ENCODE assay signal across 9 cellular contexts in the genomic region with DNA sequence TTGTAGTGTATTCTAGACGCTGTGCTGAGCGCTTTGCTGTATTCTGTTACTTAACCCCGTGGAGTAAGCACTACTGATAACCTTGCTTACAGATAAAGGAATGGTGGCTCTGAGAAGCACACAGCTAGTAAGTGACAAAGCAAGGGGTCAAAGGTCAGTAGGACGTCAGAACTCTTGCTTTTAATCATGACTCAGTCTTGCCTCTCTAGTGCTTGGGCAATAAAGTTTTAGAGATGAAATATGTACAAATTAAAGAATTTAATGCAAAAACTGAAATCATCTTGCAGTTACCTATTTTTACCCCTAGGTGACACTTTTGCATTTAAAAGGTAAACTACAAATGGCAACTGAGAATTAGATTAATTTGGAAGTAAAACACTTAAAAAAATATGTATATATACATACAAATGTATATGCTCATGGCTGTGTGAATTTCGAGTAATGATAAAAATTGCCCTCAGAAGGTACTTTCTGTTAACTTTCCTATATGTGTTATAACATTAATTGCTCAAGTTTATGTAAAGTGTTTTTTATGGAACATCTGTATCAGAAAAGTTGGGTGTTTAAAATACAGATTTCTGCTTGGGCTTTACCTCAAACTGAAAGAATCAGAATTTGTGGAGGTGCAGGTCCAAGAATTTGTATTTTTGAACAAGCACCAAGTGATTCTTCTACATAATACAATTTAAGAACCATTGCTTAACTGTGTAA.
DNase-seq lines count a peak whose midpoint lies in the region; ATAC-seq and TF ChIP-seq lines count a peak whose summit lies in the region.
"Had no signal": no experiment of that assay in that cellular context is flagged by ENCODE, and none has a peak within 500 bp of the region (broad histone marks: within the 10 kb centered on the region; RNA-seq: fewer than 3 reads in every experiment).

No MANE protein-coding gene starts in this region.

- H3K27ac Mint-ChIP-seq in activated CD8-positive, alpha-beta T cell treated with anti-CD3 and anti-CD28 coated beads for 36 hours, result no peak overlapping the region
- H3K27ac Mint-ChIP-seq in activated CD8-positive, alpha-beta T cell treated with anti-CD3 and anti-CD28 coated beads, Interleukin-2, amount 10 ng/mL, durations not matched to agents 7 days and 5 days, result no peak overlapping the region
- H3K27ac Mint-ChIP-seq: WTC11 had no signal

- DNase-seq in activated CD8-positive, alpha-beta T cell treated with anti-CD3 and anti-CD28 coated beads for 36 hours, result no peak
- DNase-seq in activated CD8-positive, alpha-beta T cell treated with anti-CD3 and anti-CD28 coated beads, Interleukin-2, amount 10 ng/mL, durations not matched to agents 7 days and 5 days, result no peak
- peak; percentile 17 for DNase-seq in RPMI7951 (ENCODE audit: low read depth)
- DNase-seq in fibroblast of villous mesenchyme (ENCODE audit: low read depth), result peak; percentile 62
- DNase-seq in upper lobe of left lung, result no peak
- DNase-seq in GM19240 (ENCODE audit: insufficient read length, low spot score), result no peak

- peaks cover 12% of the 10 kb centered on the region for H3K27me3 Mint-ChIP-seq in activated CD8-positive, alpha-beta T cell treated with anti-CD3 and anti-CD28 coated beads for 36 hours
- peaks cover 26% of the 10 kb centered on the region for H3K27me3 Mint-ChIP-seq in activated CD8-positive, alpha-beta T cell treated with anti-CD3 and anti-CD28 coated beads, Interleukin-2, amount 10 ng/mL, durations not matched to agents 7 days and 5 days (ENCODE audit: low read depth)

- H3K27me3 ChIP-seq in upper lobe of left lung, result no peaks in the 10 kb centered on the region

- POLR2A ChIA-PET in activated CD8-positive, alpha-beta T cell treated with anti-CD3 and anti-CD28 coated beads for 36 hours (lab: Charles Lee), result interaction anchor here (0.7 kb wide), 1 partner anchor 599 kb away, joined by 3 read pairs; no protein-coding TSS in a partner anchor
- POLR2A ChIA-PET in activated CD8-positive, alpha-beta T cell treated with anti-CD3 and anti-CD28 coated beads, Interleukin-2, amount 10 ng/mL, durations not matched to agents 7 days and 5 days (lab: Charles Lee), result no interaction called here

- intact Hi-C loops in activated CD8-positive, alpha-beta T cell treated with anti-CD3 and anti-CD28 coated beads for 36 hours (cut with micrococcal nuclease), result no loop called here

- H3K36me3 Mint-ChIP-seq in activated CD8-positive, alpha-beta T cell treated with anti-CD3 and anti-CD28 coated beads for 36 hours (ENCODE audit: low read depth), result no peaks in the 10 kb centered on the region
- H3K36me3 Mint-ChIP-seq in activated CD8-positive, alpha-beta T cell treated with anti-CD3 and anti-CD28 coated beads, Interleukin-2, amount 10 ng/mL, durations not matched to agents 7 days and 5 days (ENCODE audit: low read depth), result no peaks in the 10 kb centered on the region
- H3K36me3 Mint-ChIP-seq: WTC11 had no signal

- no peak overlapping the region for H3K27ac ChIP-seq in upper lobe of left lung

- H3K9me3 ChIP-seq in upper lobe of left lung, result no peaks in the 10 kb centered on the region

- ATAC-seq in activated CD8-positive, alpha-beta T cell treated with anti-CD3 and anti-CD28 coated beads for 36 hours, result no peak
- no peak for ATAC-seq in activated CD8-positive, alpha-beta T cell treated with anti-CD3 and anti-CD28 coated beads, Interleukin-2, amount 10 ng/mL, durations not matched to agents 7 days and 5 days
- ATAC-seq in upper lobe of left lung (ENCODE audit: low FRiP score in 2 of 2) (peak in 1 of 2 donors; percentile 31), HG02981 (IDR thresholded peaks at IDR 0.05; ENCODE audit: unreplicated experiment) (no peak), GM18909 (IDR thresholded peaks at IDR 0.05; ENCODE audit: poor library complexity, unreplicated experiment) (no peak)

- TF ChIP-seq POLR2A in upper lobe of left lung (IDR thresholded peaks at IDR 0.05), result no peak

- no peaks in the 10 kb centered on the region for H3K36me3 ChIP-seq in upper lobe of left lung

- 31 to 40% methylated on average over 5 of the region's 5 CpGs for WGBS in upper lobe of left lung, 2 donors

- H3K4me1 ChIP-seq in upper lobe of left lung, result no peaks in the 10 kb centered on the region

- TF ChIP-seq CTCF in activated CD8-positive, alpha-beta T cell treated with anti-CD3 and anti-CD28 coated beads for 36 hours (IDR thresholded peaks at IDR 0.05), result peak; percentile 71
- TF ChIP-seq CTCF in fibroblast of villous mesenchyme (IDR thresholded peaks at IDR 0.05; ENCODE audit: insufficient read depth, low read depth, low read length), result peak; percentile 46
- peak in 5 of 6 experiments; percentile 28 to 37 (median 33) for TF ChIP-seq CTCF in upper lobe of left lung (IDR thresholded peaks at IDR 0.05)

- TF ChIP-seq EP300 in upper lobe of left lung (IDR thresholded peaks at IDR 0.05), result no peak

- no peaks in the 10 kb centered on the region for H3K9me3 Mint-ChIP-seq in activated CD8-positive, alpha-beta T cell treated with anti-CD3 and anti-CD28 coated beads for 36 hours
- no peaks in the 10 kb centered on the region for H3K9me3 Mint-ChIP-seq in activated CD8-positive, alpha-beta T cell treated with anti-CD3 and anti-CD28 coated beads, Interleukin-2, amount 10 ng/mL, durations not matched to agents 7 days and 5 days (ENCODE audit: insufficient read depth)

- CTCF ChIA-PET in activated CD8-positive, alpha-beta T cell treated with anti-CD3 and anti-CD28 coated beads for 36 hours (lab: Charles Lee), result interaction anchor here (1.0 to 1.1 kb wide), 4 partner anchors 13 to 69 kb away, joined by 3 to 4 read pairs (median 4); no protein-coding TSS in a partner anchor
- CTCF ChIA-PET in activated CD8-positive, alpha-beta T cell treated with anti-CD3 and anti-CD28 coated beads, Interleukin-2, amount 10 ng/mL, durations not matched to agents 7 days and 5 days (lab: Charles Lee), result interaction anchor here (0.7 to 1.2 kb wide), 5 partner anchors 14 to 70 kb away, joined by 3 to 4 read pairs (median 3); no protein-coding TSS in a partner anchor

- H3K4me3 ChIP-seq in fibroblast of villous mesenchyme (ENCODE audit: low read depth, low read length) (no peak overlapping the region), upper lobe of left lung (no peak overlapping the region)

- no peak overlapping the region for H3K4me3 Mint-ChIP-seq in activated CD8-positive, alpha-beta T cell treated with anti-CD3 and anti-CD28 coated beads for 36 hours
- H3K4me3 Mint-ChIP-seq in activated CD8-positive, alpha-beta T cell treated with anti-CD3 and anti-CD28 coated beads, Interleukin-2, amount 10 ng/mL, durations not matched to agents 7 days and 5 days, result no peak overlapping the region
- H3K4me3 Mint-ChIP-seq: WTC11 had no signal

- no peaks in the 10 kb centered on the region for H3K4me1 Mint-ChIP-seq in activated CD8-positive, alpha-beta T cell treated with anti-CD3 and anti-CD28 coated beads for 36 hours (ENCODE audit: low read depth)
- no peaks in the 10 kb centered on the region for H3K4me1 Mint-ChIP-seq in activated CD8-positive, alpha-beta T cell treated with anti-CD3 and anti-CD28 coated beads, Interleukin-2, amount 10 ng/mL, durations not matched to agents 7 days and 5 days (ENCODE audit: low read depth)
- H3K4me1 Mint-ChIP-seq: WTC11 had no signal

Comparison
In these comparisons a context has a peak if more than half of its experiments do, and no peak if none do; other contexts are left out.
1. DNase-seq: peak in RPMI7951 (single experiment) and fibroblast of villous mesenchyme (single experiment); none in activated CD8-positive, alpha-beta T cell treated with anti-CD3 and anti-CD28 coated beads for 36 hours (single experiment), activated CD8-positive, alpha-beta T cell treated with anti-CD3 and anti-CD28 coated beads, Interleukin-2, amount 10 ng/mL, durations not matched to agents 7 days and 5 days (single experiment), upper lobe of left lung (0 of 2) and GM19240 (single experiment).
2. Peak in every context shown above with its lines, with median percentiles within 50 percentile points of each other: CTCF ChIP-seq.